Comparison of ENCODE assay signal across 9 cellular contexts in the genomic region with DNA sequence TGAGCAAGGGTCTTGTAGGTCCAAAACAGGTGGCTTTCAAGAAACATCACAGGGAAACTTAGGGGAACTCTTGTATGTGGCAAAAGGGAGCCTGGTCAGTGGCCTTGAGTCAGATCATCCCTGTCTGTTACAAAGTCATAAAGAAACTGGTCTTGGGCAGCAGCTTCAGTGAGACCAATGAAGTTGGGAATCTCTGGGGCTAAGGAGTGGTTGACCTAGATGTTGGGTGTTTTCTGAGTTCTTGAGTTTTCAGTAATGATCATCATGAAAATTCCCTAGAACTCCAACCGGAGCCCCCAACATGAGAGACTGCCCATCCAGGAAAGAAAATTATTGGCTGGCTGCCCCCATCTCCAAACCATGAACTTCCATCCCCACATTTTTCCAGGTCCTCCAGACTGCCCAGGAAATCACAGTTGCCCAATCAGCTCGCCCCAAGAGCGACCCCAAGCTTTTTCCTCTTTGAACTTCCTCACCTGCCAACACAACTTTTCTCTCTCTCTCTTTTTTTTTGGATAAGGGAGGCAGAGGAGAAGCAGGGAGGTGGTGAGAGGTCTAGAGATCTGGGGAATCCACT. TPM values are rescaled to one million over a fixed set of nuclear protein-coding genes. Genes with fewer than 3 reads are reported as not detected.
A peak's percentile ranks its signal among the peaks of the same experiment; 100 is the strongest.
DNase-seq lines count a peak whose midpoint lies in the region; ATAC-seq and TF ChIP-seq lines count a peak whose summit lies in the region.
"Had no signal": no experiment of that assay in that cellular context is flagged by ENCODE, and none has a peak within 500 bp of the region (broad histone marks: within the 10 kb centered on the region; RNA-seq: fewer than 3 reads in every experiment).

No MANE protein-coding gene starts in this region.

- H3K4me1 ChIP-seq in IMR-90 (ENCODE audit: control insufficient read depth, insufficient read depth, low read length) (peaks cover 28% of the 10 kb centered on the region), H9 (ENCODE audit: insufficient read depth, low read length) (no peaks in the 10 kb centered on the region), mucosa of descending colon (ENCODE audit: low read depth) (no peaks in the 10 kb centered on the region)

- no peak for TF ChIP-seq CTCF in GM13976 (IDR thresholded peaks at IDR 0.05; ENCODE audit: borderline replicate concordance, control extremely low read depth, extremely low read depth, insufficient read depth, missing control alignments)
- no peak for TF ChIP-seq CTCF in IMR-90 (conservative IDR thresholded peaks at IDR 0.05; ENCODE audit: low read depth, low read length)
- no peak for TF ChIP-seq CTCF in H9 (conservative IDR thresholded peaks at IDR 0.05)
- TF ChIP-seq CTCF in mucosa of descending colon (IDR thresholded peaks at IDR 0.05): no peak

- H3K36me3 ChIP-seq in IMR-90 (ENCODE audit: control insufficient read depth, insufficient read depth, low read length) (no peaks in the 10 kb centered on the region), mucosa of descending colon (ENCODE audit: low read depth) (no peaks in the 10 kb centered on the region)

- no peak overlapping the region for H2AK9ac ChIP-seq in IMR-90 (replicated peaks; ENCODE audit: low read depth, low read length, poor library complexity)

- dilution Hi-C loops in IMR-90 (cut with HindIII; ENCODE audit: low sequenced_read_pairs, unreplicated experiment): no loop called here

- H3K9me1 ChIP-seq in IMR-90 (ENCODE audit: insufficient read depth, low read length): no peaks in the 10 kb centered on the region

- CTCF ChIA-PET in IMR-90 (lab: Yijun Ruan, JAX): interaction anchor here (1.5 to 3.2 kb wide), 3 partner anchors 29 to 144 kb away, joined by 9 to 43 read pairs (median 9); a partner anchor contains a TSS

- no peak overlapping the region for H2BK5ac ChIP-seq in IMR-90 (ENCODE audit: low read depth, low read length, poor library complexity, severe bottlenecking)
- no peak overlapping the region for H2BK5ac ChIP-seq in H9 (ENCODE audit: insufficient read length, low read length)

- peaks cover 48 to 56% of the 10 kb centered on the region in 2 experiments for H3K4me1 Mint-ChIP-seq in H9

- ATAC-seq in GM21619 (IDR thresholded peaks at IDR 0.05; ENCODE audit: unreplicated experiment) (peak; percentile 30), IMR-90 (ENCODE audit: low read depth) (no peak), mucosa of descending colon (no peak)

- H3T11ph ChIP-seq in H9 (ENCODE audit: low read length): no peak overlapping the region

- H3K9me3 Mint-ChIP-seq in H9: 0 out of 5 replicates have a peak, but pooled peaks cover 0 to 2% of the 10 kb centered on the region in 2 experiments

- TF ChIP-seq POLR2A in IMR-90 (IDR thresholded peaks at IDR 0.05; ENCODE audit: low read depth, low read length): no peak

- no peaks in the 10 kb centered on the region for H3K79me2 ChIP-seq in H9 (ENCODE audit: insufficient read depth, low read length)

- H2AK5ac ChIP-seq in IMR-90 (ENCODE audit: low read depth, low read length): peak overlapping the region; percentile 63
- H2AK5ac ChIP-seq in H9 (ENCODE audit: insufficient read length, low read length): no peak overlapping the region

- H3K27me3 ChIP-seq in IMR-90 (ENCODE audit: control insufficient read depth, insufficient read depth, low read length) (peaks cover 29% of the 10 kb centered on the region), H9 (ENCODE audit: insufficient read depth, low read length) (no peaks in the 10 kb centered on the region)

- H3K4ac ChIP-seq in IMR-90 (ENCODE audit: low read depth, low read length): no peak overlapping the region
- no peak overlapping the region for H3K4ac ChIP-seq in H9 (ENCODE audit: low read depth, low read length)

- H2BK120ac ChIP-seq in IMR-90 (ENCODE audit: low read depth, low read length) (0 out of 2 replicates have a peak overlapping the region, but pooled peaks have one; percentile 6), H9 (ENCODE audit: low read depth, low read length, poor library complexity, severe bottlenecking) (no peak overlapping the region)

- H3K9me3 ChIP-seq in IMR-90 (ENCODE audit: control insufficient read depth, insufficient read depth, low read length): no peaks in the 10 kb centered on the region
- H3K9me3 ChIP-seq in H9 (ENCODE audit: control insufficient read depth, low read depth, low read length): no peaks in the 10 kb centered on the region
- H3K9me3 ChIP-seq in mucosa of descending colon: no peaks in the 10 kb centered on the region

- no peaks in the 10 kb centered on the region; a peak in 1 of 4 replicates for H3K79me1 ChIP-seq in IMR-90 (ENCODE audit: low read depth in 1 of 2, low read length in 2 of 2)
- no peaks in the 10 kb centered on the region for H3K79me1 ChIP-seq in H9 (ENCODE audit: insufficient read depth, low read depth, low read length, poor library complexity, severe bottlenecking)

- H3K56ac ChIP-seq in IMR-90 (ENCODE audit: extremely low read depth, insufficient read depth, low read length) (no peak overlapping the region), H9 (ENCODE audit: insufficient read length, low read depth, low read length) (no peak overlapping the region)

- H3K36me3 Mint-ChIP-seq in H9 (ENCODE audit: insufficient read depth in 1 of 3, low read depth in 3 of 3): peaks cover 0 to 2% (median 0%) of the 10 kb centered on the region in 3 experiments; a peak in 1 of 7 replicates

- BruUV-seq in IMR-90 (replicated peaks; lab: Mats Ljungman, UMichigan): no TSS peak

- POLR2A ChIA-PET in IMR-90 (lab: Charles Lee; ENCODE audit: unreplicated experiment): no interaction called here

- H2AFZ ChIP-seq in IMR-90 (replicated peaks; ENCODE audit: low read length, poor library complexity) (peak overlapping the region; percentile 55), H9 (ENCODE audit: low read length) (no peak overlapping the region)

- H3K4me2 ChIP-seq in IMR-90 (ENCODE audit: low read depth, low read length) (no peak overlapping the region), H9 (ENCODE audit: insufficient read depth, insufficient read length, low read length) (no peak overlapping the region)

- peak; percentile 57 for DNase-seq in GM13976 (ENCODE audit: low spot score)
- no peak for DNase-seq in IMR-90
- DNase-seq in mesenteric fat pad (ENCODE audit: low spot score): peak; percentile 35
- no peak for DNase-seq in UCSD-AML1 (lab: John Stamatoyannopoulos, UW; ENCODE audit: unreplicated experiment)
- no peak for DNase-seq in H9
- DNase-seq in NCI-H526 treated with DMSO at 0.1 percent for 48 hours (lab: John Stamatoyannopoulos, UW): no peak
- no peak for DNase-seq in mucosa of descending colon
- DNase-seq: NCI-H146 had no signal

- H3K27me3 Mint-ChIP-seq in H9 (ENCODE audit: low read depth): peaks cover 25% of the 10 kb centered on the region

- H3K23ac ChIP-seq in IMR-90 (ENCODE audit: low read depth, low read length) (0 out of 2 replicates have a peak overlapping the region, but pooled peaks have one; percentile 40), H9 (ENCODE audit: insufficient read length, low read depth, low read length) (no peak overlapping the region)

- in situ Hi-C loops in GM13976 (cut with MboI; ENCODE audit: low sequenced_read_pairs, unreplicated experiment) (no loop called here), IMR-90 (cut with MboI; ENCODE audit: low sequenced_read_pairs) (no loop called here)

- intact Hi-C loops in IMR-90 (cut with micrococcal nuclease): no loop called here
- intact Hi-C loops in mucosa of descending colon (cut with DNase I, micrococcal nuclease): no loop called here

- H3K14ac ChIP-seq in IMR-90 (replicated peaks; ENCODE audit: low read depth, low read length) (no peak overlapping the region), H9 (ENCODE audit: insufficient read depth, low read length) (no peak overlapping the region)

- H4K91ac ChIP-seq in IMR-90 (ENCODE audit: insufficient read depth, low read depth, low read length) (no peak overlapping the region), H9 (ENCODE audit: insufficient read length, low read depth, low read length) (no peak overlapping the region)

- H3K27ac Mint-ChIP-seq in H9: no peak overlapping the region

- WGBS in IMR-90 (ENCODE audit: extremely low coverage in 2 of 2, insufficient read length in 1 of 2), 2 experiments: 100% methylated on average over 1 of the region's 3 CpGs; no CpG with 5 or more reads in 1 of the 2 experiments
- no CpG with 5 or more reads among the region's 3 CpGs for WGBS in H9 (ENCODE audit: extremely low coverage, insufficient read length, low lambda C conversion rate)

- TF ChIP-seq RAD21 in IMR-90 (IDR thresholded peaks at IDR 0.05; ENCODE audit: low read length): no peak

- peak overlapping the region; percentile 38; the same call in 2 of the 3 replicates for H2BK15ac ChIP-seq in IMR-90 (ENCODE audit: low read depth, low read length)
- no peak overlapping the region for H2BK15ac ChIP-seq in H9 (ENCODE audit: low read depth, low read length)

- H2BK20ac ChIP-seq in IMR-90 (ENCODE audit: low read depth, low read length) (0 out of 2 replicates have a peak overlapping the region, but pooled peaks have one; percentile 5), H9 (ENCODE audit: low read depth, low read length, poor library complexity, severe bottlenecking) (no peak overlapping the region)

- no peak overlapping the region for H3K18ac ChIP-seq in IMR-90 (ENCODE audit: low read depth, low read length)
- H3K18ac ChIP-seq in H9 (ENCODE audit: insufficient read length, low read depth, low read length): no peak overlapping the region

- H4K20me1 ChIP-seq in IMR-90 (ENCODE audit: insufficient read depth, low read length) (no peaks in the 10 kb centered on the region), H9 (ENCODE audit: control insufficient read depth, insufficient read depth, insufficient read length) (no peaks in the 10 kb centered on the region)

- no peak overlapping the region for H2BK12ac ChIP-seq in H9 (ENCODE audit: insufficient read length, low read depth, low read length)

- H3K4me3 Mint-ChIP-seq in H9: no peak overlapping the region; a peak in 1 of 5 replicates

- no peaks in the 10 kb centered on the region for H3K23me2 ChIP-seq in H9 (ENCODE audit: insufficient read length, low read depth, low read length, poor library complexity, severe bottlenecking)

- H4K8ac ChIP-seq in IMR-90 (ENCODE audit: low read depth in 2 of 2, low read length in 2 of 2) (peak overlapping the region; percentile 82 to 89; a peak in 3 of 4 replicates), H9 (replicated peaks; ENCODE audit: insufficient read length, low read depth, low read length) (no peak overlapping the region)

- H4K5ac ChIP-seq in IMR-90 (ENCODE audit: low read depth, low read length) (no peak overlapping the region), H9 (ENCODE audit: insufficient read length, low read depth, low read length) (no peak overlapping the region)

- H3K4me3 ChIP-seq in IMR-90 (ENCODE audit: insufficient read depth, low read depth, low read length): no peak overlapping the region
- no peak overlapping the region for H3K4me3 ChIP-seq in mucosa of descending colon

- H3K9ac ChIP-seq in IMR-90 (ENCODE audit: low read depth, low read length) (no peak overlapping the region), H9 (ENCODE audit: extremely low read depth, insufficient read length, low read length) (no peak overlapping the region)

- H3K27ac ChIP-seq in IMR-90 (ENCODE audit: insufficient read depth, low read length): no peak overlapping the region
- H3K27ac ChIP-seq in H9 (ENCODE audit: insufficient read length, low read depth, low read length): no peak overlapping the region

RNA-seq across cellular contexts. Expression of a gene that starts 3.9 kb away (rescaled TPM):
- 0.28 and 0.36 TPM in 2 replicates for total RNA-seq in IMR-90 (2012; rRNA removed)
- polyA plus RNA-seq in IMR-90 (2012; rRNA removed): 0.14 and 0.22 TPM in 2 replicates
- polyA plus RNA-seq in IMR-90 (2012; cell fraction: cytosol; rRNA removed): 0.16 TPM in 1 of 2 replicates, not detected in the other
- 0.23 and 0.39 TPM in 2 replicates for polyA plus RNA-seq in IMR-90 (2012; cell fraction: nucleus; rRNA removed; ENCODE audit: low replicate concordance)
- total RNA-seq in mesenteric fat pad: 0.39 TPM
- total RNA-seq in H9 (2021): 0.31 TPM in 1 of 2 replicates, not detected in the other
- 1 to 10 TPM in 1 of 3 donors, under 1 TPM in 2; 0.44 to 3.2 (median 0.87) TPM for total RNA-seq in mucosa of descending colon

RNA-seq across cellular contexts. Expression of a gene that starts 60.0 kb away (rescaled TPM):
- total RNA-seq in IMR-90 (2012; rRNA removed) (0.28 TPM in 1 of 2 replicates, not detected in the other), mesenteric fat pad (0.16 TPM), H9 (2021) (0.55 and 0.59 TPM in 2 replicates), mucosa of descending colon (10 to 100 TPM in 1 of 3 donors, 1 to 10 TPM in 2; 3.0 to 13.1 (median 3.3) TPM)
- 0.07 TPM in 1 of 2 replicates, not detected in the other for polyA plus RNA-seq in IMR-90 (2012; rRNA removed)
- 0.07 and 0.08 TPM in 2 replicates for polyA plus RNA-seq in IMR-90 (2012; cell fraction: cytosol; rRNA removed)
- 0.33 and 0.57 TPM in 2 replicates for polyA plus RNA-seq in IMR-90 (2012; cell fraction: nucleus; rRNA removed; ENCODE audit: low replicate concordance)

Comparison
In these comparisons a context has a peak if more than half of its experiments do, and no peak if none do; other contexts are left out.
1. DNase-seq: peak in GM13976 (single experiment) and mesenteric fat pad (single experiment); none in IMR-90 (single experiment), UCSD-AML1 (single experiment), H9 (single experiment), NCI-H526 treated with DMSO at 0.1 percent for 48 hours (single experiment) and mucosa of descending colon (0 of 3).